ENCODE assay signal across 25 cellular contexts in genomic region chr11:81059356-81059755, GRCh38.
"Had no signal": no experiment of that assay in that cellular context is flagged by ENCODE, and none has a peak within 500 bp of the region (broad histone marks: within the 10 kb centered on the region; RNA-seq: fewer than 3 reads in every experiment).

No MANE protein-coding gene starts in this region.

- H3K4me3 ChIP-seq: esophagus squamous epithelium, lung, mucosa of descending colon, ovary, psoas muscle, skin epidermis, spleen, thoracic aorta, tibial nerve, upper lobe of left lung had no signal

- H3K36me3 Mint-ChIP-seq: memory B cell; mesothelial cell of epicardium; naive B cell; stimulated activated naive B cell treated with anti-CD40 and anti-IgM and Interleukin-4, amounts not matched to agents 10 μg/mL and 1 μg/mL and 100 μg/mL, for 72 hours had no signal

- H3K27ac ChIP-seq: esophagus squamous epithelium, ovary, psoas muscle, skin epidermis, spleen, thoracic aorta, tibial nerve, upper lobe of left lung had no signal

- H3K27ac Mint-ChIP-seq: effector memory CD8-positive, alpha-beta T cell; memory B cell; mesothelial cell of epicardium; naive B cell; natural killer cell treated with Interleukin-12 subunit alpha and Interleukin-12 subunit beta and Interleukin-15 and Interleukin-18, amount 100 ng/mL, for 72 hours; stimulated activated naive B cell treated with anti-CD40 and anti-IgM and Interleukin-4, amounts not matched to agents 10 μg/mL and 1 μg/mL and 100 μg/mL, for 72 hours; stimulated activated naive CD8-positive, alpha-beta T cell treated with anti-CD3 and anti-CD28 coated beads, Interleukin-15, Interleukin-2, amounts not matched to agents 100 ng/mL and 50 ng/mL, for 24 hours had no signal

- H3K36me3 ChIP-seq: esophagus squamous epithelium, ovary, spleen, thoracic aorta, tibial nerve, upper lobe of left lung had no signal

- H3K9me3 Mint-ChIP-seq: mesothelial cell of epicardium had no signal

- H3K4me3 Mint-ChIP-seq: effector memory CD8-positive, alpha-beta T cell; memory B cell; mesothelial cell of epicardium; naive B cell; natural killer cell treated with Interleukin-12 subunit alpha and Interleukin-12 subunit beta and Interleukin-15 and Interleukin-18, amount 100 ng/mL, for 72 hours; stimulated activated naive B cell treated with anti-CD40 and anti-IgM and Interleukin-4, amounts not matched to agents 10 μg/mL and 1 μg/mL and 100 μg/mL, for 72 hours; stimulated activated naive CD8-positive, alpha-beta T cell treated with anti-CD3 and anti-CD28 coated beads, Interleukin-15, Interleukin-2, amounts not matched to agents 100 ng/mL and 50 ng/mL, for 24 hours had no signal

- H3K9me3 ChIP-seq: esophagus squamous epithelium, mucosa of descending colon, ovary, psoas muscle, spleen, thoracic aorta, tibial nerve, upper lobe of left lung had no signal

- H3K27me3 ChIP-seq: ovary, spleen, tibial nerve, upper lobe of left lung had no signal

- H3K4me1 Mint-ChIP-seq: memory B cell; mesothelial cell of epicardium; naive B cell; stimulated activated naive B cell treated with anti-CD40 and anti-IgM and Interleukin-4, amounts not matched to agents 10 μg/mL and 1 μg/mL and 100 μg/mL, for 72 hours had no signal

- ATAC-seq: effector memory CD8-positive, alpha-beta T cell; left lobe of liver; mucosa of descending colon; natural killer cell treated with Interleukin-12 subunit alpha and Interleukin-12 subunit beta and Interleukin-15 and Interleukin-18, amount 100 ng/mL, for 72 hours; psoas muscle; right cardiac atrium; stimulated activated naive B cell treated with anti-CD40 and anti-IgM and Interleukin-4, amounts not matched to agents 10 μg/mL and 1 μg/mL and 100 μg/mL, for 72 hours had no signal

- H3K27me3 Mint-ChIP-seq: effector memory CD8-positive, alpha-beta T cell; memory B cell; naive B cell; natural killer cell treated with Interleukin-12 subunit alpha and Interleukin-12 subunit beta and Interleukin-15 and Interleukin-18, amount 100 ng/mL, for 72 hours; stimulated activated naive B cell treated with anti-CD40 and anti-IgM and Interleukin-4, amounts not matched to agents 10 μg/mL and 1 μg/mL and 100 μg/mL, for 72 hours; stimulated activated naive CD8-positive, alpha-beta T cell treated with anti-CD3 and anti-CD28 coated beads, Interleukin-15, Interleukin-2, amounts not matched to agents 100 ng/mL and 50 ng/mL, for 24 hours had no signal

- DNase-seq: cortex of kidney; effector memory CD8-positive, alpha-beta T cell; erythroblast; esophagus squamous epithelium; hypothalamus; kidney; mucosa of descending colon; naive B cell; occipital lobe; ovary; posterior cingulate gyrus; psoas muscle; right cardiac atrium; spleen; stimulated activated naive B cell treated with anti-CD40 and anti-IgM and Interleukin-4, amounts not matched to agents 10 μg/mL and 1 μg/mL and 100 μg/mL, for 72 hours; upper lobe of left lung had no signal

- H3K4me1 ChIP-seq: esophagus squamous epithelium, psoas muscle, spleen, tibial nerve, upper lobe of left lung had no signal
